ENCODE assay signal across 22 cellular contexts in the genomic region with DNA sequence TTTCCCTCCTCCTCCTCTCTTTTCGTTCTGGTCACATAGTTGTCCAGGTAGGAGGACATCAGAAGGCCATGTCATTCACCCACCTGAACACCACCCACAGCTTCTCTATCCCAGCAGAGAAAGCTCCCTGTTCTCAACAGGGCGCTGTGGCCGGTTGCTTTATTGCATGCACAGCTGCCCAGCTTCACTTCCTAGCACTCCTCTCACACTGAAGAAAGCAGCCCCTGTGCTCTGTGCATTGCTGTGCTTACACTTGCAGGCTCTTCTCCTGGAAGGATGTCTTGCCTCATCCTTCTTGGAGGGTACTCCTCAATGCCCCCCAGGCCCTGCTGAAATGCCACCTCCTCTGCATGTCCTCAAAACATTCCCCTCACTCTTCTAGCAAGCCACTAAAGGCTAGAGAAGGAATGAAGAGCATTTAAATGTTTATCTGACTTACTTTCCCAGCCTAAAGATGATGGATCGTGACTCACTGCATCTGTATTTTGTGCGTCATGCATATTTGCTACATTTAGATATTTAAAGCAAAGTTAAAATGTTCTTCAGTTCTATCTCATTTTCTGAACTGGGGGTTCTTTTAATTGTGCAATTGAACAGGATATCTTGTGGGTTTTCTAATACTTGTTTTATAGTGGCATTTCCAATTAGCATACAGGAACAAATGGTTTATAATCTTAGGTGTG.
DNase-seq lines count a peak whose midpoint lies in the region; FAIRE-seq and TF ChIP-seq lines count a peak whose summit lies in the region.
"Had no signal": no experiment of that assay in that cellular context is flagged by ENCODE, and none has a peak within 500 bp of the region (broad histone marks: within the 10 kb centered on the region; RNA-seq: fewer than 3 reads in every experiment).

No MANE protein-coding gene starts in this region.

- no peaks in the 10 kb centered on the region for H4K20me1 ChIP-seq in fibroblast of lung (ENCODE audit: control insufficient read depth, extremely low read depth, insufficient read depth, low read length)

- H3K4me1 ChIP-seq in breast epithelium (no peaks in the 10 kb centered on the region), fibroblast of lung (ENCODE audit: control insufficient read depth, extremely low read depth, insufficient read depth, low read length) (peaks cover 13% of the 10 kb centered on the region)
- H3K4me1 ChIP-seq: HAP-1, stomach had no signal

- no peak for TF ChIP-seq POLR2A in breast epithelium (IDR thresholded peaks at IDR 0.05)

- no peak overlapping the region for H2AFZ ChIP-seq in fibroblast of lung (ENCODE audit: low read length)

- H3K9me3 Mint-ChIP-seq in MCF 10A (ENCODE audit: unreplicated experiment) = no peaks in the 10 kb centered on the region
- H3K9me3 Mint-ChIP-seq: activated T-helper 1 cell treated with anti-CD3 and anti-CD28 coated beads, Interleukin-12 subunit alpha, Interleukin-12 subunit beta, Interleukin-2, Interleukin-4 antibody, amounts not matched to agents 30 ng/mL and 10 ng/mL and 1 ng/mL, durations not matched to agents 14 hours and 24 hours and 36 hours; WTC11 had no signal

- peak overlapping the region; percentile 48 for H3K4me2 ChIP-seq in fibroblast of lung (ENCODE audit: extremely low read depth, insufficient read depth, low read length)

- no peaks in the 10 kb centered on the region for H3K79me2 ChIP-seq in fibroblast of lung (ENCODE audit: control insufficient read depth, insufficient read depth, low read length)

- peak; percentile 54 for DNase-seq in MCF 10A (ENCODE audit: unreplicated experiment)
- no peak for DNase-seq in breast epithelium (ENCODE audit: low spot score in 2 of 2)
- DNase-seq in T1000 (lab: John Stamatoyannopoulos, UW) = peak; percentile 13
- peak; percentile 79 to 86 for DNase-seq in fibroblast of lung (ENCODE audit: low read depth in 2 of 2)
- peak; percentile 4 for DNase-seq in urothelium cell line (ENCODE audit: low spot score)
- no peak for DNase-seq in NCI-H1417 treated with DMSO at 0.1 percent for 48 hours (lab: John Stamatoyannopoulos, UW)
- DNase-seq in activated effector memory CD4-positive, alpha-beta T cell treated with anti-CD3 and anti-CD28 coated beads, Interleukin-2, amount 50 U/mL, for 16 hours = no peak
- DNase-seq in effector CD8-positive, alpha-beta T cell (lab: John Stamatoyannopoulos, UW) = no peak
- DNase-seq: 8988T; activated CD8-positive, alpha-beta memory T cell treated with anti-CD3 and anti-CD28 coated beads for 24 hours; COR-L47; cortex of kidney; hippocampal formation; kidney glomerular epithelial cell; mesendoderm; NCI-H1048; nephron progenitor cell; stomach had no signal

- intact Hi-C loops in MCF 10A (cut with micrococcal nuclease) = no loop called here
- intact Hi-C loops in breast epithelium (cut with DNase I; ENCODE audit: low total_unique reads) = no loop called here

- H3K36me3 Mint-ChIP-seq in MCF 10A (ENCODE audit: insufficient read depth, unreplicated experiment) = peaks cover 6% of the 10 kb centered on the region
- H3K36me3 Mint-ChIP-seq: WTC11 had no signal

- CTCF ChIA-PET in MCF 10A (lab: Yijun Ruan, JAX) = no interaction called here

- H3K36me3 ChIP-seq in breast epithelium = no peaks in the 10 kb centered on the region
- no peaks in the 10 kb centered on the region for H3K36me3 ChIP-seq in fibroblast of lung (ENCODE audit: control insufficient read depth, insufficient read depth, low read length)
- H3K36me3 ChIP-seq: HAP-1 had no signal

- H3K4me3 ChIP-seq in breast epithelium (no peak overlapping the region), fibroblast of lung (replicated peaks in 1 of 4; ENCODE audit: control extremely low read depth in 1 of 4, insufficient read depth in 1 of 4, low read depth in 3 of 4, low read length in 4 of 4) (no peak overlapping the region)
- H3K4me3 ChIP-seq: HAP-1, stomach had no signal

- H3K27me3 ChIP-seq in breast epithelium = no peaks in the 10 kb centered on the region
- H3K27me3 ChIP-seq in fibroblast of lung (ENCODE audit: control insufficient read depth, insufficient read depth, low read length) = no peaks in the 10 kb centered on the region
- H3K27me3 ChIP-seq: stomach had no signal

- BruUV-seq in MCF 10A (replicated peaks; lab: Mats Ljungman, UMichigan) = no TSS peak

- POLR2A ChIA-PET in MCF 10A (lab: Yijun Ruan, JAX) = no interaction called here

- no peak overlapping the region for H3K27ac ChIP-seq in breast epithelium
- peak overlapping the region; percentile 80 for H3K27ac ChIP-seq in fibroblast of lung (ENCODE audit: insufficient read depth, low read length)
- H3K27ac ChIP-seq: stomach had no signal

- H3K4me3 Mint-ChIP-seq in MCF 10A (ENCODE audit: unreplicated experiment) = no peak overlapping the region
- H3K4me3 Mint-ChIP-seq: activated T-helper 1 cell treated with anti-CD3 and anti-CD28 coated beads, Interleukin-12 subunit alpha, Interleukin-12 subunit beta, Interleukin-2, Interleukin-4 antibody, amounts not matched to agents 30 ng/mL and 10 ng/mL and 1 ng/mL, durations not matched to agents 14 hours and 24 hours and 36 hours; IgD-negative memory B cell; nephron progenitor cell; WTC11 had no signal

- peaks cover 0 to 2% of the 10 kb centered on the region in 2 donors for H3K9me3 ChIP-seq in breast epithelium
- no peaks in the 10 kb centered on the region for H3K9me3 ChIP-seq in fibroblast of lung (ENCODE audit: control insufficient read depth, insufficient read depth, low read depth, low read length)
- H3K9me3 ChIP-seq: HAP-1, stomach had no signal

- no peak for FAIRE-seq in urothelium cell line (lab: Jason Lieb, UNC)

- TF ChIP-seq CTCF in MCF 10A (IDR thresholded peaks at IDR 0.05; ENCODE audit: unreplicated experiment) (no peak), breast epithelium (IDR thresholded peaks at IDR 0.05) (no peak), fibroblast of lung (conservative IDR thresholded peaks at IDR 0.05 in 1 of 2, IDR thresholded peaks at IDR 0.05 in 1 of 2; ENCODE audit: low read depth in 1 of 2, low read length in 2 of 2) (no peak)

- no peak overlapping the region for H3K27ac Mint-ChIP-seq in MCF 10A (ENCODE audit: low read depth, unreplicated experiment)
- H3K27ac Mint-ChIP-seq: activated T-helper 1 cell treated with anti-CD3 and anti-CD28 coated beads, Interleukin-12 subunit alpha, Interleukin-12 subunit beta, Interleukin-2, Interleukin-4 antibody, amounts not matched to agents 30 ng/mL and 10 ng/mL and 1 ng/mL, durations not matched to agents 14 hours and 24 hours and 36 hours; nephron progenitor cell; WTC11 had no signal

- no peak overlapping the region for H3K9ac ChIP-seq in fibroblast of lung (ENCODE audit: insufficient read depth, low read length)

- peaks cover 6% of the 10 kb centered on the region for H3K4me1 Mint-ChIP-seq in MCF 10A (ENCODE audit: insufficient read depth, unreplicated experiment)
- H3K4me1 Mint-ChIP-seq: nephron progenitor cell had no signal

- no peaks in the 10 kb centered on the region for H3K27me3 Mint-ChIP-seq in MCF 10A (ENCODE audit: insufficient read depth, unreplicated experiment)
- H3K27me3 Mint-ChIP-seq: IgD-negative memory B cell had no signal

Comparison
In these comparisons a context has a peak if more than half of its experiments do, and no peak if none do; other contexts are left out.
1. DNase-seq: peak in MCF 10A (single experiment), T1000 (single experiment), fibroblast of lung (2 of 2) and urothelium cell line (single experiment); none in breast epithelium (0 of 2), NCI-H1417 treated with DMSO at 0.1 percent for 48 hours (single experiment), activated effector memory CD4-positive, alpha-beta T cell treated with anti-CD3 and anti-CD28 coated beads, Interleukin-2, amount 50 U/mL, for 16 hours (single experiment) and effector CD8-positive, alpha-beta T cell (single experiment).